ENCODE assay signal across 29 cellular contexts in genomic region chr6:35372633-35373032, GRCh38.
"Had no signal": no experiment of that assay in that cellular context is flagged by ENCODE, and none has a peak within 500 bp of the region (broad histone marks: within the 10 kb centered on the region; RNA-seq: fewer than 3 reads in every experiment).

No MANE protein-coding gene starts in this region.

- H3K36me3 Mint-ChIP-seq: mesothelial cell of epicardium, natural killer cell had no signal

- H3K36me3 ChIP-seq: left lung, neural progenitor cell, neutrophil, ovary, right atrium auricular region, tibial nerve, uterus had no signal

- H3K4me3 Mint-ChIP-seq: immature natural killer cell; mesothelial cell of epicardium; naive B cell; natural killer cell; nephron progenitor cell; neural progenitor cell; stimulated activated naive CD8-positive, alpha-beta T cell treated with anti-CD3 and anti-CD28 coated beads, Interleukin-15, amount 100 ng/mL, for 72 hours; type B pancreatic cell had no signal

- H3K4me3 ChIP-seq: left lung, lung, neural progenitor cell, ovary, right atrium auricular region, skin epidermis, tibial nerve, uterus had no signal

- H3K27me3 Mint-ChIP-seq: naive B cell; progenitor cell of endocrine pancreas; stimulated activated naive CD8-positive, alpha-beta T cell treated with anti-CD3 and anti-CD28 coated beads, Interleukin-15, amount 100 ng/mL, for 72 hours; type B pancreatic cell had no signal

- H3K4me2 ChIP-seq: neural progenitor cell had no signal

- H3K4me1 ChIP-seq: neural progenitor cell, uterus had no signal

- H3K9me3 Mint-ChIP-seq: mesothelial cell of epicardium; natural killer cell; neural progenitor cell; stimulated activated naive CD8-positive, alpha-beta T cell treated with anti-CD3 and anti-CD28 coated beads, Interleukin-15, amount 100 ng/mL, for 72 hours; type B pancreatic cell had no signal

- H3K9ac ChIP-seq: neural progenitor cell had no signal

- DNase-seq: hypothalamus; immature natural killer cell; kidney; left colon; left lung; mesendoderm; naive B cell; natural killer cell; nephron progenitor cell; occipital lobe; ovary; stimulated activated CD4-positive, alpha-beta T cell treated with anti-CD3 and anti-CD28 coated beads, Interleukin-12 subunit alpha, Interleukin-12 subunit beta, amount 100 ng/mL, for 4 hours; stimulated activated CD4-positive, alpha-beta T cell treated with anti-CD3 and anti-CD28 coated beads, Interleukin-15, amount 100 ng/mL, for 24 hours; stimulated activated CD4-positive, alpha-beta T cell treated with anti-CD3 and anti-CD28 coated beads, Interleukin-2, amount 100 ng/mL, for 24 hours; stimulated activated CD4-positive, alpha-beta T cell treated with anti-CD3 and anti-CD28 coated beads, Interleukin-4, amount 100 ng/mL, for 1 hour; stimulated activated naive CD4-positive, alpha-beta T cell; stimulated activated naive CD8-positive, alpha-beta T cell treated with anti-CD3 and anti-CD28 coated beads, Interleukin-15, amount 100 ng/mL, for 72 hours; substantia nigra; uterus had no signal

- H3K9me3 ChIP-seq: left lung, neutrophil, ovary, right atrium auricular region, tibial nerve, uterus had no signal

- H3K27ac ChIP-seq: neural progenitor cell, ovary, right atrium auricular region, tibial nerve, uterus had no signal

- H3K27ac Mint-ChIP-seq: mesothelial cell of epicardium; natural killer cell; nephron progenitor cell; neural progenitor cell; progenitor cell of endocrine pancreas; stimulated activated naive CD8-positive, alpha-beta T cell treated with anti-CD3 and anti-CD28 coated beads, Interleukin-15, amount 100 ng/mL, for 72 hours; type B pancreatic cell had no signal

- H2AFZ ChIP-seq: neural progenitor cell had no signal

- ATAC-seq: left colon; left lung; natural killer cell; sciatic nerve; stimulated activated naive CD8-positive, alpha-beta T cell treated with anti-CD3 and anti-CD28 coated beads, Interleukin-15, amount 100 ng/mL, for 72 hours had no signal

- H3K27me3 ChIP-seq: left lung, neural progenitor cell, neutrophil, ovary, right atrium auricular region, tibial nerve, uterus had no signal
